In the genomic region with DNA sequence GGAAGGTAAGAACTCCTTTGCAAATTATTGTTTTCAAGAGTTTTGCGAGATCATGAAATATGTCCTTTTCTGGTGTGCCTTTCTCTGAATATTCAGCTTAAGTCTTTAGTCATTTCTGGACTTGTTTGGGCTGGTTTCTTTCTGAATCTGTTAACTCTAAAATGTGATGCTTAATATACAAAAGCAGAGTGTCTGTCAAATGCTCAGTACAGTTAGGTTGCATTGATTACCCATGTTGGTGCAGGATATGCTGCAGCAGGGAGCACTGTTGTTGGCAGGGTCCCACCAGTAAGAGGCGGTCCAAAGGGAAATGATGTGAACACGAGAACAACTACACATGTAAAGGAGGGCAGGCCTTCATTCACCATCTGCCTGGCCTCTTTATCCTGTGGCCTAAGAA, we compare ENCODE assay signal across 17 cellular contexts. TPM values are rescaled to one million over a fixed set of nuclear protein-coding genes. Genes with fewer than 3 reads are reported as not detected.
DNase-seq lines count a peak whose midpoint lies in the region; ATAC-seq, FAIRE-seq and TF ChIP-seq lines count a peak whose summit lies in the region.
"Had no signal": no experiment of that assay in that cellular context is flagged by ENCODE, and none has a peak within 500 bp of the region (broad histone marks: within the 10 kb centered on the region; RNA-seq: fewer than 3 reads in every experiment).

No MANE protein-coding gene starts in this region.

- H3K4me2 ChIP-seq in OCI-LY3 (ENCODE audit: low read length) (peak overlapping the region; percentile 71), GM12878 (ENCODE audit: control insufficient read depth, insufficient read depth) (no peak overlapping the region)
- H3K4me2 ChIP-seq: BLaER1 treated with 17β-estradiol and CSF1 and Interleukin-3, amounts not matched to agents 10 nM and 100 nM had no signal

- H3K27me3 Mint-ChIP-seq in activated T-cell treated with anti-CD3 and anti-CD28 coated beads, Interleukin-2, amount 50 U/mL, for 72 hours (ENCODE audit: low read depth): no peaks in the 10 kb centered on the region
- H3K27me3 Mint-ChIP-seq in osteocyte (ENCODE audit: unreplicated experiment): no peaks in the 10 kb centered on the region

- H3K27ac Mint-ChIP-seq in activated T-cell treated with anti-CD3 and anti-CD28 coated beads, Interleukin-2, amount 50 U/mL, for 72 hours: peak overlapping the region; percentile 90
- H3K27ac Mint-ChIP-seq in osteocyte (ENCODE audit: unreplicated experiment): no peak overlapping the region

- TF ChIP-seq POLR2A in GM12878 (IDR thresholded peaks at IDR 0.05; ENCODE audit: low read depth, low read length) (no peak), sigmoid colon (IDR thresholded peaks at IDR 0.05) (no peak)

- FAIRE-seq in GM12878 (lab: Jason Lieb, UNC): no peak
- FAIRE-seq: D721Med, H54 had no signal

- intact Hi-C loops in GM12878 (cut with micrococcal nuclease; ENCODE audit: unreplicated experiment): no loop called here
- intact Hi-C loops in sigmoid colon (cut with DNase I): no loop called here

- H3K27me3 ChIP-seq in OCI-LY3 (ENCODE audit: low read depth, low read length) (no peaks in the 10 kb centered on the region), GM12878 (replicated peaks in 1 of 2; ENCODE audit: control insufficient read depth in 2 of 2, insufficient read depth in 2 of 2, low read length in 1 of 2) (no peaks in the 10 kb centered on the region), sigmoid colon (no peaks in the 10 kb centered on the region)
- H3K27me3 ChIP-seq: BLaER1 treated with 17β-estradiol and CSF1 and Interleukin-3, amounts not matched to agents 10 nM and 100 nM; Peyer's patch had no signal

- no peak for TF ChIP-seq RAD21 in GM12878 (IDR thresholded peaks at IDR 0.05; ENCODE audit: insufficient read depth, low read depth, low read length)

- peaks cover 7 to 22% of the 10 kb centered on the region in 2 donors for H3K36me3 Mint-ChIP-seq in activated T-cell treated with anti-CD3 and anti-CD28 coated beads, Interleukin-2, amount 50 U/mL, for 72 hours (ENCODE audit: insufficient read depth in 2 of 2)
- H3K36me3 Mint-ChIP-seq in osteocyte (ENCODE audit: unreplicated experiment): peaks cover 58% of the 10 kb centered on the region

- peak overlapping the region; percentile 22 for H3K9ac ChIP-seq in OCI-LY3 (ENCODE audit: low read length)
- no peak overlapping the region for H3K9ac ChIP-seq in GM12878 (ENCODE audit: control insufficient read depth, insufficient read depth, low read length)
- H3K9ac ChIP-seq: BLaER1 treated with 17β-estradiol and CSF1 and Interleukin-3, amounts not matched to agents 10 nM and 100 nM had no signal

- H3K36me3 ChIP-seq in OCI-LY3 (replicated peaks; ENCODE audit: low read depth, low read length) (peaks cover 18% of the 10 kb centered on the region), GM12878 (ENCODE audit: control insufficient read depth in 2 of 2, insufficient read depth in 2 of 2, low read length in 1 of 2) (peaks cover 6 to 27% of the 10 kb centered on the region in 2 experiments), sigmoid colon (peaks cover 41 to 99% (median 76%) of the 10 kb centered on the region in 4 donors)

- in situ Hi-C loops in GM12878 (cut with MboI): no loop called here

- H3K9me3 Mint-ChIP-seq in activated T-cell treated with anti-CD3 and anti-CD28 coated beads, Interleukin-2, amount 50 U/mL, for 72 hours: no peaks in the 10 kb centered on the region
- no peaks in the 10 kb centered on the region for H3K9me3 Mint-ChIP-seq in osteocyte (ENCODE audit: unreplicated experiment)

- peak overlapping the region in 1 of 2 donors; percentile 55 for H3K4me3 Mint-ChIP-seq in activated T-cell treated with anti-CD3 and anti-CD28 coated beads, Interleukin-2, amount 50 U/mL, for 72 hours
- no peak overlapping the region for H3K4me3 Mint-ChIP-seq in osteocyte (ENCODE audit: unreplicated experiment)

- SMC1A ChIA-PET in GM12878 (lab: Charles Lee; ENCODE audit: uncharacterized antibody, unreplicated experiment): no interaction called here

- H3K9me3 ChIP-seq in OCI-LY3 (ENCODE audit: insufficient read depth, low read length) (no peaks in the 10 kb centered on the region), GM12878 (replicated peaks; ENCODE audit: control insufficient read depth, insufficient read depth, low read length) (no peaks in the 10 kb centered on the region), sigmoid colon (no peaks in the 10 kb centered on the region)
- H3K9me3 ChIP-seq: BLaER1 treated with 17β-estradiol and CSF1 and Interleukin-3, amounts not matched to agents 10 nM and 100 nM; Peyer's patch had no signal

- H3K4me1 ChIP-seq in OCI-LY3 (ENCODE audit: low read length) (peaks cover 15% of the 10 kb centered on the region), GM12878 (ENCODE audit: control insufficient read depth, insufficient read depth, low read length) (no peaks in the 10 kb centered on the region), sigmoid colon (no peaks in the 10 kb centered on the region)
- H3K4me1 ChIP-seq: BLaER1 treated with 17β-estradiol and CSF1 and Interleukin-3, amounts not matched to agents 10 nM and 100 nM; Peyer's patch had no signal

- peak; percentile 36 to 60 for ATAC-seq in activated T-cell treated with anti-CD3 and anti-CD28 coated beads, Interleukin-2, amount 50 U/mL, for 72 hours (replicated peaks in 1 of 2)
- ATAC-seq in GM12878 (peak; percentile 61), GM19463 (IDR thresholded peaks at IDR 0.05; ENCODE audit: unreplicated experiment) (no peak)
- ATAC-seq: Right ventricle myocardium inferior had no signal

- peak overlapping the region; percentile 27; the same call in 1 of the 2 replicates for H3K4me3 ChIP-seq in OCI-LY3 (ENCODE audit: low read length)
- H3K4me3 ChIP-seq in GM12878: no peak overlapping the region
- H3K4me3 ChIP-seq in sigmoid colon: no peak overlapping the region
- H3K4me3 ChIP-seq: BLaER1 treated with 17β-estradiol and CSF1 and Interleukin-3, amounts not matched to agents 10 nM and 100 nM; Peyer's patch had no signal

- H3K79me2 ChIP-seq in OCI-LY3 (ENCODE audit: low read length) (no peaks in the 10 kb centered on the region), GM12878 (ENCODE audit: control insufficient read depth, insufficient read depth, low read length) (no peaks in the 10 kb centered on the region)

- no peak for DNase-seq in activated T-cell treated with anti-CD3 and anti-CD28 coated beads, Interleukin-2, amount 50 U/mL, for 72 hours
- no peak for DNase-seq in activated T-cell treated with anti-CD3 and anti-CD28 coated beads, Interleukin-2, amount 50 U/mL, for 1 hour
- DNase-seq in GM12878 (ENCODE audit: low read depth, low spot score) (no peak), sigmoid colon (peak; percentile 25), osteocyte (ENCODE audit: extremely low spot score, unreplicated experiment) (no peak), AML-193 (lab: John Stamatoyannopoulos, UW) (no peak)
- DNase-seq: KBM-7, NCI-H1105, NCI-H2081, NCI-H446, Peyer's patch had no signal

- peaks cover 12% of the 10 kb centered on the region for H3K4me1 Mint-ChIP-seq in activated T-cell treated with anti-CD3 and anti-CD28 coated beads, Interleukin-2, amount 50 U/mL, for 72 hours (ENCODE audit: low read depth)
- no peaks in the 10 kb centered on the region for H3K4me1 Mint-ChIP-seq in osteocyte (ENCODE audit: unreplicated experiment)

- TF ChIP-seq CTCF in OCI-LY3 (IDR thresholded peaks at IDR 0.05; ENCODE audit: low read depth, low read length): no peak
- no peak for TF ChIP-seq CTCF in GM12878 (IDR thresholded peaks at IDR 0.05 in 2 of 3, conservative IDR thresholded peaks at IDR 0.05 in 1 of 3; ENCODE audit: control insufficient read depth in 2 of 3, extremely low read depth in 1 of 3, insufficient read depth in 1 of 3, low read depth in 3 of 3, low read length in 3 of 3)
- TF ChIP-seq CTCF in sigmoid colon (IDR thresholded peaks at IDR 0.05): no peak
- no peak for TF ChIP-seq CTCF in osteocyte (IDR thresholded peaks at IDR 0.05)

- WGBS in GM12878 (ENCODE audit: insufficient coverage, insufficient replicate concordance, low lambda C conversion rate, missing lambda C conversion rate): 16% methylated on average over 3 of the region's 3 CpGs
- 92 to 93% methylated on average over 3 of the region's 3 CpGs for WGBS in sigmoid colon, 2 donors

- H4K20me1 ChIP-seq in OCI-LY3 (ENCODE audit: insufficient read depth, low read length) (no peaks in the 10 kb centered on the region), GM12878 (ENCODE audit: control insufficient read depth, insufficient read depth) (no peaks in the 10 kb centered on the region)

- POLR2A ChIA-PET in GM12878 (lab: Charles Lee): interaction anchor here (0.5 to 2.4 kb wide), 3 partner anchors 49 to 95 kb away, joined by 3 to 6 read pairs (median 3); no protein-coding TSS in a partner anchor

- H3K27ac ChIP-seq in OCI-LY3 (ENCODE audit: low read length): peak overlapping the region; percentile 80
- no peak overlapping the region; the same call in 1 of the 2 replicates for H3K27ac ChIP-seq in GM12878 (ENCODE audit: control insufficient read depth, insufficient read depth)
- H3K27ac ChIP-seq in sigmoid colon: no peak overlapping the region
- H3K27ac ChIP-seq: BLaER1 treated with 17β-estradiol and CSF1 and Interleukin-3, amounts not matched to agents 10 nM and 100 nM; Peyer's patch had no signal

- CTCF ChIA-PET in GM12878 (lab: Yijun Ruan, JAX): interaction anchor here (1.8 kb wide), 1 partner anchor 161 kb away, joined by 4 read pairs; no protein-coding TSS in a partner anchor

- RAD21 ChIA-PET in GM12878 (lab: Charles Lee; ENCODE audit: unreplicated experiment): no interaction called here

- H2AFZ ChIP-seq in OCI-LY3 (ENCODE audit: low read depth, low read length): no peak overlapping the region
- H2AFZ ChIP-seq in GM12878 (ENCODE audit: control insufficient read depth, low read depth, low read length): no peak overlapping the region

- TF ChIP-seq EP300 in GM12878 (IDR thresholded peaks at IDR 0.05; ENCODE audit: borderline replicate concordance in 1 of 2, control insufficient read depth in 1 of 2, low read depth in 2 of 2, low read length in 2 of 2): no peak
- TF ChIP-seq EP300 in sigmoid colon (IDR thresholded peaks at IDR 0.05): no peak

- BruUV-seq in GM12878 (replicated peaks; lab: Mats Ljungman, UMichigan): no TSS peak

RNA-seq across cellular contexts. Expression of a gene that starts 47.7 kb away (rescaled TPM):
- 100 to 1,000 TPM; 289 to 304 TPM for total RNA-seq in activated T-cell treated with anti-CD3 and anti-CD28 coated beads, Interleukin-2, amount 50 U/mL, for 72 hours
- total RNA-seq in GM12878 (2013; cell fraction: nucleolus; rRNA removed): 455 and 507 TPM in 2 replicates
- total RNA-seq in GM12878 (2014; rRNA removed) (117 and 149 TPM in 2 replicates), GM12878 (2014; rRNA removed; fragmentation: Illumina TruSeq; extraction: Trizol) (72.8 and 76.4 TPM in 2 replicates), GM12878 (2021) (151 and 156 TPM in 2 replicates), sigmoid colon (100 to 1,000 TPM; 150 to 306 (median 163) TPM), osteocyte (355 and 365 TPM in 2 replicates)
- 62.4 TPM for polyA plus RNA-seq in GM12878 (2011; ENCODE audit: low read depth)
- polyA plus RNA-seq in GM12878 (2011; rRNA removed) (77.5 and 123 TPM in 2 replicates), GM12878 (2014; fragmentation: Illumina TruSeq; extraction: Trizol) (52.9 and 70.9 TPM in 2 replicates), GM12878 (2014; fragmentation: Nextera tagmentation; extraction: Ambion mirVana) (10 to 100 TPM; 18.7 to 46.9 TPM), GM12878 (2014; rRNA removed) (104 and 116 TPM in 2 replicates), GM12878 (2016; fragmentation: Nextera tagmentation; extraction: Ambion mirVana) (10 to 100 TPM; 65.0 to 66.1 TPM), sigmoid colon (100 to 1,000 TPM in 1 of 3 donors, 10 to 100 TPM in 2; 43.5 to 154 (median 57.7) TPM)
- polyA plus RNA-seq in GM12878 (2011; cell fraction: cytosol; rRNA removed): 175 and 179 TPM in 2 replicates
- polyA plus RNA-seq in GM12878 (2011; cell fraction: nucleus; rRNA removed): 662 and 1,244 TPM in 2 replicates
- 83.4 and 103 TPM in 2 replicates for polyA plus RNA-seq in GM12878 (2012)
- 228 and 314 TPM in 2 replicates for polyA minus RNA-seq in GM12878 (2011; rRNA and poly(A)+ RNA removed)
- polyA minus RNA-seq in GM12878 (2011; cell fraction: cytosol; rRNA and poly(A)+ RNA removed): 87.0 and 88.2 TPM in 2 replicates
- polyA minus RNA-seq in GM12878 (2011; cell fraction: nucleus; rRNA and poly(A)+ RNA removed): 230 and 517 TPM in 2 replicates

RNA-seq across cellular contexts. Expression of a gene that starts 56.5 kb away (rescaled TPM):
- total RNA-seq in activated T-cell treated with anti-CD3 and anti-CD28 coated beads, Interleukin-2, amount 50 U/mL, for 72 hours: 10 to 100 TPM; 27.1 to 31.2 TPM
- total RNA-seq in GM12878 (2013; cell fraction: nucleolus; rRNA removed): 32.1 and 34.2 TPM in 2 replicates
- 91.1 and 109 TPM in 2 replicates for total RNA-seq in GM12878 (2014; rRNA removed)
- total RNA-seq in GM12878 (2014; rRNA removed; fragmentation: Illumina TruSeq; extraction: Trizol): 18.4 and 19.7 TPM in 2 replicates
- 61.0 and 64.7 TPM in 2 replicates for total RNA-seq in GM12878 (2021)
- polyA plus RNA-seq in GM12878 (2011; ENCODE audit: low read depth): 7.8 TPM
- polyA plus RNA-seq in GM12878 (2011; rRNA removed): 15.4 and 31.2 TPM in 2 replicates
- polyA plus RNA-seq in GM12878 (2011; cell fraction: cytosol; rRNA removed): 56.6 and 87.5 TPM in 2 replicates
- 148 and 152 TPM in 2 replicates for polyA plus RNA-seq in GM12878 (2011; cell fraction: nucleus; rRNA removed)
- 27.3 and 36.1 TPM in 2 replicates for polyA plus RNA-seq in GM12878 (2012)
- polyA plus RNA-seq in GM12878 (2014; fragmentation: Illumina TruSeq; extraction: Trizol): 2.4 and 11.1 TPM in 2 replicates
- polyA plus RNA-seq in GM12878 (2014; fragmentation: Nextera tagmentation; extraction: Ambion mirVana): 1 to 10 TPM in 1 of 2 experiments, under 1 TPM in 1; 0.89 to 2.3 TPM
- polyA plus RNA-seq in GM12878 (2014; rRNA removed): 84.1 and 95.5 TPM in 2 replicates
- polyA plus RNA-seq in GM12878 (2016; fragmentation: Nextera tagmentation; extraction: Ambion mirVana): 100 to 1,000 TPM in 1 of 2 experiments, 10 to 100 TPM in 1; 88.0 to 118 TPM
- 23.1 and 53.1 TPM in 2 replicates for polyA minus RNA-seq in GM12878 (2011; rRNA and poly(A)+ RNA removed)
- polyA minus RNA-seq in GM12878 (2011; cell fraction: cytosol; rRNA and poly(A)+ RNA removed): 24.2 and 25.3 TPM in 2 replicates
- 27.9 and 38.6 TPM in 2 replicates for polyA minus RNA-seq in GM12878 (2011; cell fraction: nucleus; rRNA and poly(A)+ RNA removed)
- total RNA-seq in sigmoid colon: 10 to 100 TPM; 21.6 to 33.0 (median 27.0) TPM
- polyA plus RNA-seq in sigmoid colon: 10 to 100 TPM; 39.6 to 87.4 (median 43.9) TPM
- total RNA-seq in osteocyte: 62.5 and 68.6 TPM in 2 replicates
